In the genomic region with DNA sequence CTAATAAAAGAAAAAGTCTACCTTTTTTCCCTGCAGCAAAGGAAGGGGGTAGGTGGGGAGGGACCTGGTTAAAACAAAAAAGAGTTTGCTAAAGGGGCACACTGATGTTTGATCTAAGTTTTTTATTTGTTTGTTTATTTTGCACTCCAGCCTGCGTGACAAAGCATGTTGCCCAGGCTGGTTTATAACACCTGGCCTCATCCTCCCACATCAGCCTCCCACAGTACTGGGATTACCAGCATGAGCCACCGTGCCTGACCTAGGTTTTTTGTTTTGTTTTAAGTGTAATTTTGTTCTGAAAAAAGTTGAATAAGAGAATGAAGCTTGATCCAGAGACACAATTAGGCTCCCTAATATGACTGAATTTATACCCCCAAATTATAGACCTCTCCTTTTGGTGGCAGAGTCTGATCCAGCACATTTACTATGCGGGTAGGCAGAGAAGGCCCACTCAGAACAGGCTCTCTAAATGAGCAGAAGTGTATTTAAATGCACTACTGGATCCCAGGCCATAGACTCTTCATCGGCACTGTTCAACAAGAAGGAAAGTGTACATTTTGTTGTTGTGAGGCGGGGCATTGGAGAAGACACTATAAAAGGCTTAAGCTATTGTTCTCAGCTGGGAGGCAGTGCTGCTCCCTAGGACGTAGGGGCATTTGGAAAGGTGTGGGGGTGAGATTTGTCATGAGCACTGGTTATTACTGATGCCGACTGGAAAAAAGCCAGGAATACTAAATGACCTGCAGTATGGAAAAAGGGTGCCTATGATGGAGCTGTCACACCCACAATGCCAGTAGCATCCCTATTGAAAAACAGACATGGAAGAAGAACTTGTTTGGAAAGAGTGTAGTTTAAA, we compare ENCODE assay signal across 14 cellular contexts.
"Had no signal": no experiment of that assay in that cellular context is flagged by ENCODE, and none has a peak within 500 bp of the region (broad histone marks: within the 10 kb centered on the region; RNA-seq: fewer than 3 reads in every experiment).

No MANE protein-coding gene starts in this region.

- DNase-seq: activated CD4-positive, alpha-beta T cell treated with anti-CD3 and anti-CD28 coated beads, Interleukin-2, amount 50 U/mL, for 48 hours; activated CD4-positive, CD25-positive, alpha-beta regulatory T cell; activated CD8-positive, alpha-beta memory T cell treated with anti-CD3 and anti-CD28 coated beads, Interleukin-2, amount 50 U/mL, for 4 hours; activated naive CD4-positive, alpha-beta T cell; foreskin melanocyte; heart left ventricle; mammary epithelial cell; sigmoid colon; stimulated activated CD4-positive, alpha-beta T cell treated with anti-CD3 and anti-CD28 coated beads, Interleukin-12 subunit alpha, Interleukin-12 subunit beta, amount 100 ng/mL, for 4 hours; stimulated activated CD8-positive, alpha-beta memory T cell treated with anti-CD3 and anti-CD28 coated beads, Interleukin-4, amount 100 ng/mL, for 48 hours; upper lobe of right lung had no signal

- H3K9me3 Mint-ChIP-seq: nephron; stimulated activated naive CD8-positive, alpha-beta T cell treated with anti-CD3 and anti-CD28 coated beads, Interleukin-15, Interleukin-2, amounts not matched to agents 100 ng/mL and 50 ng/mL, for 24 hours; T-helper 1 cell treated with Interleukin-12 subunit alpha and Interleukin-12 subunit beta and Interleukin-4 antibody, amounts not matched to agents 30 μg/mL and 1 μg/mL, for 36 hours had no signal

- H3K36me3 ChIP-seq: upper lobe of right lung had no signal

- H3K4me1 Mint-ChIP-seq: nephron had no signal

- H3K9me3 ChIP-seq: heart left ventricle, sigmoid colon, upper lobe of right lung had no signal

- H3K27ac Mint-ChIP-seq: nephron; T-helper 1 cell treated with Interleukin-12 subunit alpha and Interleukin-12 subunit beta and Interleukin-4 antibody, amounts not matched to agents 30 μg/mL and 1 μg/mL, for 36 hours had no signal

- H3K27me3 Mint-ChIP-seq: stimulated activated naive CD8-positive, alpha-beta T cell treated with anti-CD3 and anti-CD28 coated beads, Interleukin-15, Interleukin-2, amounts not matched to agents 100 ng/mL and 50 ng/mL, for 24 hours had no signal

- H3K4me3 Mint-ChIP-seq: nephron; stimulated activated naive CD8-positive, alpha-beta T cell treated with anti-CD3 and anti-CD28 coated beads, Interleukin-15, Interleukin-2, amounts not matched to agents 100 ng/mL and 50 ng/mL, for 24 hours; T-helper 1 cell treated with Interleukin-12 subunit alpha and Interleukin-12 subunit beta and Interleukin-4 antibody, amounts not matched to agents 30 μg/mL and 1 μg/mL, for 36 hours had no signal

- H3K27me3 ChIP-seq: heart left ventricle, sigmoid colon, upper lobe of right lung had no signal

- ATAC-seq: heart left ventricle, upper lobe of right lung had no signal

- H3K4me3 ChIP-seq: heart left ventricle, sigmoid colon, upper lobe of right lung had no signal

- H3K4me1 ChIP-seq: sigmoid colon, upper lobe of right lung had no signal

- H3K27ac ChIP-seq: heart left ventricle, sigmoid colon, upper lobe of right lung had no signal
